ENCODE assay signal across 27 cellular contexts in genomic region chr11:71349627-71350026, GRCh38.
"Had no signal": no experiment of that assay in that cellular context is flagged by ENCODE, and none has a peak within 500 bp of the region (broad histone marks: within the 10 kb centered on the region; RNA-seq: fewer than 3 reads in every experiment).

No MANE protein-coding gene starts in this region.

- FAIRE-seq: frontal cortex had no signal

- H3K27ac ChIP-seq: ascending aorta, breast epithelium, cardiac muscle cell, colonic mucosa had no signal

- DNase-seq: activated CD4-positive, alpha-beta memory T cell treated with anti-CD3 and anti-CD28 coated beads, Interleukin-2, amount 10 ng/mL, durations not matched to agents 7 days and 5 days; activated CD4-positive, alpha-beta T cell treated with anti-CD3 and anti-CD28 coated beads for 1 hour; activated CD4-positive, alpha-beta T cell treated with anti-CD3 and anti-CD28 coated beads for 4 hours; activated CD4-positive, alpha-beta T cell treated with anti-CD3 and anti-CD28 coated beads, Interleukin-2, amount 10 ng/mL, durations not matched to agents 7 days and 5 days; activated CD4-positive, alpha-beta T cell treated with anti-CD3 and anti-CD28 coated beads, Interleukin-2, amount 50 U/mL, for 4 hours; activated CD4-positive, CD25-positive, alpha-beta regulatory T cell; activated CD8-positive, alpha-beta memory T cell treated with anti-CD3 and anti-CD28 coated beads, Interleukin-2, amount 50 U/mL, for 48 hours; activated gamma-delta T cell; activated naive CD4-positive, alpha-beta T cell; activated naive CD4-positive, alpha-beta T cell treated with anti-CD3 and anti-CD28 coated beads, Interleukin-2, amount 10 ng/mL, durations not matched to agents 7 days and 5 days; activated naive CD8-positive, alpha-beta T cell treated with anti-CD3 and anti-CD28 coated beads, Interleukin-2, amount 10 ng/mL, durations not matched to agents 7 days and 5 days; activated T-cell treated with anti-CD3 and anti-CD28 coated beads for 4 hours; activated T-cell treated with anti-CD3 and anti-CD28 coated beads, Interleukin-2, amount 50 U/mL, for 24 hours; activated T-cell treated with anti-CD3 and anti-CD28 coated beads, Interleukin-2, amount 50 U/mL, for 72 hours; central memory CD4-positive, alpha-beta T cell; cerebellar nuclear complex; colonic mucosa; effector memory CD4-positive, alpha-beta T cell; endodermal cell; foreskin fibroblast; T-helper 2 cell had no signal

- H3K9me3 ChIP-seq: ascending aorta, breast epithelium, colonic mucosa had no signal

- H3K27me3 ChIP-seq: ascending aorta, breast epithelium, cardiac muscle cell, colonic mucosa had no signal

- ATAC-seq: activated naive CD4-positive, alpha-beta T cell treated with anti-CD3 and anti-CD28 coated beads, Interleukin-2, amount 50 U/mL, for 72 hours; activated T-cell treated with anti-CD3 and anti-CD28 coated beads, Interleukin-2, amount 50 U/mL, for 72 hours; esophagus mucosa had no signal

- H3K36me3 ChIP-seq: ascending aorta, breast epithelium, cardiac muscle cell, colonic mucosa had no signal

- H3K4me1 ChIP-seq: ascending aorta, breast epithelium, colonic mucosa had no signal

- H3K4me3 ChIP-seq: ascending aorta, breast epithelium, cardiac muscle cell, colonic mucosa had no signal
